ENCODE assay signal across 8 cellular contexts in the genomic region with DNA sequence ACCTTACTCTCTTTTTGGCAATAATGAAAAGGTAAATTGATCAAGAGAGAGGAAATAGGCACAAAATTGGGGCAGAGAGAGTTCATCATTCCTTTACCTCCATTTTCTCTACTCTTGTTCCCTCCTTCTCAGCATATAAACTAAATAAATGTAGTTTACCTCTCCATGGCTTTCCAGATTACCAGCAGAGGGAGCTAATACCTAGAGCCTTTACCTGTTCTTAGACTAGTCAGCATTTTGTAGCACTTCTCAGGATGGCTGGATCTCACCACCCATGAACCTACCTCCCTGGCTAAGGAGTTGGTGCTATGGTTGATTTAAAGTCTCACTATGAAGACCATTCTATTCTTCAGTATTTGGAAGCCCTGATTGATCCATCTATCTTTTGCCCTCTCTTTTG.
DNase-seq lines count a peak whose midpoint lies in the region; ATAC-seq and TF ChIP-seq lines count a peak whose summit lies in the region.

No MANE protein-coding gene starts in this region.

- no peaks in the 10 kb centered on the region for H3K9me3 Mint-ChIP-seq in nephron

- H3K36me3 Mint-ChIP-seq in nephron (ENCODE audit: low read depth), result peaks cover 36% of the 10 kb centered on the region

- no peaks in the 10 kb centered on the region for H3K27me3 Mint-ChIP-seq in nephron (ENCODE audit: low read depth)

- H3K27ac Mint-ChIP-seq in nephron, result no peak overlapping the region

- H3K4me1 Mint-ChIP-seq in nephron, result no peaks in the 10 kb centered on the region

- H3K4me3 Mint-ChIP-seq in nephron, result no peak overlapping the region

- DNase-seq in DMS53 treated with DMSO at 0.1 percent for 48 hours (lab: John Stamatoyannopoulos, UW; ENCODE audit: unreplicated experiment) (peak; percentile 2), HCEC 1CT (peak; percentile 24), NCI-H526 (lab: John Stamatoyannopoulos, UW) (peak; percentile 12 to 71), cerebellar cortex (ENCODE audit: low spot score) (peak; percentile 61), activated T-cell treated with anti-CD3 and anti-CD28 coated beads for 4 hours (no peak), anterior cingulate cortex (lab: John Stamatoyannopoulos, UW) (no peak)

- peak; percentile 37 to 46 (median 41) for TF ChIP-seq CTCF in nephron (IDR thresholded peaks at IDR 0.05; ENCODE audit: unreplicated experiment in 3 of 3)

- ATAC-seq in GM18502 (IDR thresholded peaks at IDR 0.05; ENCODE audit: poor library complexity, unreplicated experiment), result no peak

Comparison
In these comparisons a context has a peak if more than half of its experiments do, and no peak if none do; other contexts are left out.
1. DNase-seq: peak in DMS53 treated with DMSO at 0.1 percent for 48 hours (single experiment), HCEC 1CT (single experiment), NCI-H526 (2 of 2) and cerebellar cortex (single experiment); none in activated T-cell treated with anti-CD3 and anti-CD28 coated beads for 4 hours (single experiment) and anterior cingulate cortex (0 of 58).